Comparison of ENCODE assay signal across 8 cellular contexts in genomic region chr2:241880311-241881073, GRCh38. TPM values are rescaled to one million over a fixed set of nuclear protein-coding genes. Genes with fewer than 3 reads are reported as not detected.
DNase-seq lines count a peak whose midpoint lies in the region; ATAC-seq, FAIRE-seq and TF ChIP-seq lines count a peak whose summit lies in the region.

No MANE protein-coding gene starts in this region.

- no peaks in the 10 kb centered on the region for H3K27me3 ChIP-seq in DND-41 (ENCODE audit: insufficient read depth, low read length, poor library complexity)
- 0 out of 2 replicates have a peak, but pooled peaks cover 1% of the 10 kb centered on the region for H3K27me3 ChIP-seq in PC-9 (ENCODE audit: insufficient read depth, low read depth)
- H3K27me3 ChIP-seq in endothelial cell of umbilical vein (ENCODE audit: control insufficient read depth in 2 of 2, insufficient read depth in 2 of 2, low read length in 2 of 2): no peaks in the 10 kb centered on the region
- H3K27me3 ChIP-seq in ovary: no peaks in the 10 kb centered on the region

- H3K27ac ChIP-seq in DND-41 (ENCODE audit: low read length) (peak overlapping the region; percentile 74), PC-9 (no peak overlapping the region), endothelial cell of umbilical vein (ENCODE audit: insufficient read depth, low read depth, low read length) (no peak overlapping the region), ovary (no peak overlapping the region)

- no peaks in the 10 kb centered on the region for H4K20me1 ChIP-seq in DND-41 (ENCODE audit: insufficient read depth, low read length)
- no peaks in the 10 kb centered on the region for H4K20me1 ChIP-seq in PC-9 (ENCODE audit: insufficient read depth)
- H4K20me1 ChIP-seq in endothelial cell of umbilical vein (replicated peaks; ENCODE audit: control insufficient read depth, extremely low read depth, insufficient read depth, low read length): no peaks in the 10 kb centered on the region

- H3F3A ChIP-seq in PC-9 (ENCODE audit: insufficient read depth, low read depth): peaks cover 12% of the 10 kb centered on the region; the same call in 1 of the 2 replicates

- no peak for TF ChIP-seq EP300 in ovary (IDR thresholded peaks at IDR 0.05)

- CTCF ChIA-PET in PC-9 (lab: Charles Lee): no interaction called here
- CTCF ChIA-PET in endothelial cell of umbilical vein (lab: Charles Lee): interaction anchor here (2.1 kb wide), 1 partner anchor 178 kb away, joined by 8 read pairs; the partner anchor contains the start of gene ING5

- H3K4me2 ChIP-seq in DND-41 (ENCODE audit: insufficient read depth, low read length): peak overlapping the region; percentile 94
- peak overlapping the region; percentile 83; the same call in 1 of the 2 replicates for H3K4me2 ChIP-seq in PC-9
- H3K4me2 ChIP-seq in endothelial cell of umbilical vein (ENCODE audit: insufficient read depth, low read length): peak overlapping the region; percentile 39

- intact Hi-C loops in PC-9 (cut with micrococcal nuclease; ENCODE audit: unreplicated experiment) (loop anchor here (1.0 to 5.0 kb wide), 4 partner anchors 179 to 525 kb away; partner anchors contain the start of gene DTYMK), endothelial cell of umbilical vein (cut with micrococcal nuclease) (loop anchor here (1.0 to 5.0 kb wide), 5 partner anchors 146 to 523 kb away; partner anchors contain the start of genes D2HGDH, DTYMK, FARP2 and ING5), ovary (cut with DNase I) (no loop called here)

- TF ChIP-seq CTCF in DND-41 (IDR thresholded peaks at IDR 0.05; ENCODE audit: borderline replicate concordance, extremely low read depth, low read length, poor library complexity, severe bottlenecking): no peak
- no peak for TF ChIP-seq CTCF in PC-9 (conservative IDR thresholded peaks at IDR 0.05)
- TF ChIP-seq CTCF in endothelial cell of umbilical vein (IDR thresholded peaks at IDR 0.05; ENCODE audit: extremely low read depth in 1 of 2, insufficient read depth in 1 of 2, low read depth in 1 of 2, low read length in 2 of 2): no peak
- no peak for TF ChIP-seq CTCF in ovary (IDR thresholded peaks at IDR 0.05)

- H3K9me1 ChIP-seq in endothelial cell of umbilical vein (replicated peaks; ENCODE audit: control insufficient read depth, extremely low read depth, insufficient read depth, low read length): no peaks in the 10 kb centered on the region

- H2AFZ ChIP-seq in DND-41 (ENCODE audit: low read depth, low read length) (peak overlapping the region; percentile 69), PC-9 (no peak overlapping the region), endothelial cell of umbilical vein (ENCODE audit: low read depth, low read length) (peak overlapping the region; percentile 88)

- peaks cover 5% of the 10 kb centered on the region; the same call in 1 of the 2 replicates for H3K36me3 ChIP-seq in DND-41 (ENCODE audit: insufficient read depth, low read length)
- no peaks in the 10 kb centered on the region for H3K36me3 ChIP-seq in PC-9 (ENCODE audit: low read depth)
- H3K36me3 ChIP-seq in endothelial cell of umbilical vein (ENCODE audit: control insufficient read depth in 2 of 2, extremely low read depth in 1 of 2, insufficient read depth in 2 of 2, low read length in 2 of 2): no peaks in the 10 kb centered on the region
- H3K36me3 ChIP-seq in ovary: no peaks in the 10 kb centered on the region

- TF ChIP-seq POLR2A in endothelial cell of umbilical vein (IDR thresholded peaks at IDR 0.05; ENCODE audit: low read depth, low read length) (no peak), ovary (IDR thresholded peaks at IDR 0.05) (no peak)

- no peak for DNase-seq in DND-41
- DNase-seq in PC-9: no peak
- no peak for DNase-seq in endothelial cell of umbilical vein (ENCODE audit: low read depth, low spot score)
- no peak for DNase-seq in ovary
- DNase-seq in SW480 (ENCODE audit: low spot score): no peak
- DNase-seq in AG20443 (ENCODE audit: low spot score): no peak

- H3K9ac ChIP-seq in DND-41 (ENCODE audit: low read depth, low read length): peak overlapping the region; percentile 54
- no peak overlapping the region for H3K9ac ChIP-seq in endothelial cell of umbilical vein (replicated peaks; ENCODE audit: extremely low read depth, insufficient read depth, low read length)

- H3K4me1 ChIP-seq in DND-41 (ENCODE audit: insufficient read depth, low read length) (peaks cover 51% of the 10 kb centered on the region), PC-9 (replicated peaks; ENCODE audit: insufficient read depth) (peaks cover 5% of the 10 kb centered on the region), endothelial cell of umbilical vein (ENCODE audit: control insufficient read depth, extremely low read depth, insufficient read depth, low read length) (peaks cover 3% of the 10 kb centered on the region), ovary (ENCODE audit: insufficient read depth) (peaks cover 7% of the 10 kb centered on the region)

- H3K9me2 ChIP-seq in PC-9 (ENCODE audit: insufficient read depth): no peaks in the 10 kb centered on the region

- H3K9me3 ChIP-seq in DND-41 (ENCODE audit: insufficient read depth, low read length, severe bottlenecking) (no peaks in the 10 kb centered on the region), PC-9 (ENCODE audit: insufficient read depth, low read depth) (no peaks in the 10 kb centered on the region), endothelial cell of umbilical vein (replicated peaks; ENCODE audit: control insufficient read depth, insufficient read depth, low read length) (no peaks in the 10 kb centered on the region), ovary (no peaks in the 10 kb centered on the region)

- BruUV-seq in PC-9 (replicated peaks; lab: Mats Ljungman, UMichigan): no TSS peak
- BruUV-seq in endothelial cell of umbilical vein (replicated peaks; lab: Mats Ljungman, UMichigan): no TSS peak

- peak overlapping the region in 1 of 2 experiments; percentile 70; a peak in 2 of 4 replicates for H3K4me3 ChIP-seq in DND-41 (ENCODE audit: low read depth in 1 of 2, low read length in 2 of 2)
- H3K4me3 ChIP-seq in PC-9: no peak overlapping the region
- H3K4me3 ChIP-seq in endothelial cell of umbilical vein (replicated peaks in 1 of 3; ENCODE audit: insufficient read depth in 1 of 3, low read depth in 1 of 3, low read length in 3 of 3): peak overlapping the region in 2 of 3 experiments; percentile 40 to 73
- peak overlapping the region; percentile 63 for H3K4me3 ChIP-seq in ovary

- FAIRE-seq in endothelial cell of umbilical vein (lab: Jason Lieb, UNC): no peak

- ATAC-seq in DND-41 (ENCODE audit: insufficient read depth, low read depth): no peak
- ATAC-seq in GM19397 (IDR thresholded peaks at IDR 0.05; ENCODE audit: unreplicated experiment): no peak
- no peak for ATAC-seq in HG02759 (IDR thresholded peaks at IDR 0.05; ENCODE audit: unreplicated experiment)

- WGBS in ovary, 3 donors: 64 to 70% (median 68%) methylated on average over 15 to 16 of the region's 16 CpGs

- peaks cover 18% of the 10 kb centered on the region for H3K79me2 ChIP-seq in DND-41 (ENCODE audit: insufficient read depth, low read length)
- H3K79me2 ChIP-seq in PC-9 (ENCODE audit: low read depth): no peaks in the 10 kb centered on the region
- no peaks in the 10 kb centered on the region for H3K79me2 ChIP-seq in endothelial cell of umbilical vein (ENCODE audit: control insufficient read depth, insufficient read depth, low read length)

- dilution Hi-C loops in endothelial cell of umbilical vein (cut with MboI; ENCODE audit: extremely low pct_ligation_motif_present, low sequenced_read_pairs): no loop called here

- POLR2A ChIA-PET in PC-9 (lab: Charles Lee; ENCODE audit: unreplicated experiment) (no interaction called here), endothelial cell of umbilical vein (lab: Charles Lee) (no interaction called here)

TF ChIP-seq in endothelial cell of umbilical vein, 7 proteins besides CTCF, POLR2A, EP300 and RAD21:
- TF ChIP-seq POLR2AphosphoS5 (IDR thresholded peaks at IDR 0.05; ENCODE audit: insufficient read depth, low read depth, low read length) (no peak), EZH2 (IDR thresholded peaks at IDR 0.05; ENCODE audit: borderline replicate concordance, low read depth, low read length, severe bottlenecking) (no peak), GATA2 (IDR thresholded peaks at IDR 0.05; ENCODE audit: insufficient read depth, insufficient read length, low read depth, low read length) (no peak), FOS (IDR thresholded peaks at IDR 0.05; ENCODE audit: borderline replicate concordance, insufficient read depth, low read length) (no peak), MYC (IDR thresholded peaks at IDR 0.05; ENCODE audit: low read depth, low read length) (no peak), JUN (IDR thresholded peaks at IDR 0.05; ENCODE audit: borderline replicate concordance, insufficient read depth, insufficient read length, low read depth) (no peak)
- TF ChIP-seq, protein P1, sequence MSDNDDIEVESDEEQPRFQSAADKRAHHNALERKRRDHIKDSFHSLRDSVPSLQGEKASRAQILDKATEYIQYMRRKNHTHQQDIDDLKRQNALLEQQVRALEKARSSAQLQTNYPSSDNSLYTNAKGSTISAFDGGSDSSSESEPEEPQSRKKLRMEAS (IDR thresholded peaks at IDR 0.05; ENCODE audit: insufficient read depth, insufficient read length): no peak

RNA-seq across cellular contexts. Expression of gene RTP5, which starts 11.0 kb away (rescaled TPM):
- not detected in 2 replicates for total RNA-seq in PC-9 (2021)
- not detected in 2 replicates for total RNA-seq in endothelial cell of umbilical vein
- not detected in 2 replicates for polyA plus RNA-seq in endothelial cell of umbilical vein
- polyA plus RNA-seq in endothelial cell of umbilical vein (2011; cell fraction: cytosol; rRNA removed): not detected in 2 replicates
- polyA plus RNA-seq in endothelial cell of umbilical vein (2011; cell fraction: nucleus; rRNA removed): not detected in 2 replicates
- polyA plus RNA-seq in endothelial cell of umbilical vein (2012): not detected in 2 replicates
- not detected in 2 replicates for polyA minus RNA-seq in endothelial cell of umbilical vein
- polyA minus RNA-seq in endothelial cell of umbilical vein (2011; cell fraction: cytosol; rRNA and poly(A)+ RNA removed): not detected
- not detected in 2 replicates for polyA minus RNA-seq in endothelial cell of umbilical vein (2011; cell fraction: nucleus; rRNA and poly(A)+ RNA removed)
- total RNA-seq in ovary: under 1 TPM in 1 of 7 donors, not detected in 6; 0.10 TPM
- not detected for polyA plus RNA-seq in ovary

RNA-seq across cellular contexts. Expression of gene PDCD1, which starts 21.8 kb away (rescaled TPM):
- total RNA-seq in PC-9 (2021): not detected in 2 replicates
- not detected in 2 replicates for total RNA-seq in endothelial cell of umbilical vein
- polyA plus RNA-seq in endothelial cell of umbilical vein: not detected in 2 replicates
- not detected in 2 replicates for polyA plus RNA-seq in endothelial cell of umbilical vein (2011; cell fraction: cytosol; rRNA removed)
- polyA plus RNA-seq in endothelial cell of umbilical vein (2011; cell fraction: nucleus; rRNA removed): not detected in 2 replicates
- polyA plus RNA-seq in endothelial cell of umbilical vein (2012): not detected in 2 replicates
- not detected in 2 replicates for polyA minus RNA-seq in endothelial cell of umbilical vein
- not detected for polyA minus RNA-seq in endothelial cell of umbilical vein (2011; cell fraction: cytosol; rRNA and poly(A)+ RNA removed)
- not detected in 2 replicates for polyA minus RNA-seq in endothelial cell of umbilical vein (2011; cell fraction: nucleus; rRNA and poly(A)+ RNA removed)
- total RNA-seq in ovary: under 1 TPM in 6 of 7 donors, not detected in 1; 0.13 to 0.57 (median 0.29) TPM
- under 1 TPM in 1 of 2 donors, not detected in 1; 0.17 TPM for polyA plus RNA-seq in ovary

Comparison
In these comparisons a context has a peak if more than half of its experiments do, and no peak if none do; other contexts are left out.
1. H3K4me2 ChIP-seq: peak in every context shown above with its lines; median percentile 94 in DND-41; 83 in PC-9; 39 in endothelial cell of umbilical vein.
2. intact Hi-C loops: an anchor here in PC-9 (1.0 to 5.0 kb wide) and endothelial cell of umbilical vein (1.0 to 5.0 kb wide); none called in ovary.